1 cellular context compared by ENCODE assay signal in the genomic region with DNA sequence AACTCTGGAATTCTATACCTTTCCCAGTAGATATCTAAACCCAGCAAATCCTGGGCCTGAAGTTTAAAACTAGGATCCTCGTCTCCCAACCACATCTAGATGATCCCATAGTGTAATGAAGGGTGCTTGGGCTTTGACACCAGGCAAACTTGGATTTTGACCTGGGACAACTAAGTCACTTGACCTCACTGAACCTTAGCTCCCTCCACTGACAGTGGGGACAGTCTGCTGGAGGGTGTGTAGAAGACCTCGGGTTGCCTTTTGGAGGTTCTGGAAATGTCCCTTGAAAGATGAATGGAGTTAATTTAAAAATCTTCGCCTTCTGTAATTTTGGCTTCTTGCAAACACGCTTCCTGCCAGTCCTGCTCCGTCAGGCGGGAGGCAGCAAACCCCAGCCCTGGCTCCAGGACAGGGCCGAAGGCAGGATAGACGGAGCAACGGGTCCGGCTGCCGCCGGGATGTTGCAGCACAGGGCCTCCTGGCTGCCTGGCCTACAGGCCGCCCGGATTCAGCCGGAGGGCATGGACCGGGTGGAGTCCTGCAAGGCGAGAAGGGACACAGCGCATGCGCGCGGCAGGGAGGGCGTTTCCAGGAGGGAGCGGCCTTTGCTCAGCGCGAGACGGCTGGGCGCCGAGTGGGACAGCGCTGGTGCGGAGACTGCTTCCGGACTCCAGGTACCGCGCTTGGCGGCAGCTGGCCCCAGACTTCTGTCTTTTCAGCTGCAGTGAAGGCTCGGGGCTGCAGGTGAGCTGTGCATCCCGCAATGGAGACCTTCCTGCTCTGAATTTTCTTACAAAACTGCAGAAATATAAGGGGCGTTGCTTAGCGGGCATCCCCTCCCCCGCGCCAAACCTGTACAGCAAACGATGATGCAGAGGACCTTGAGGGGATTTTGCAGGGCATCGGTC.
TF ChIP-seq lines count a peak whose summit lies in the region.

A gene with protein sequence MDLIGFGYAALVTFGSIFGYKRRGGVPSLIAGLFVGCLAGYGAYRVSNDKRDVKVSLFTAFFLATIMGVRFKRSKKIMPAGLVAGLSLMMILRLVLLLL (plus strand): TSS at position 612 of the 908 bp plus-strand sequence. CDS start 5,990 bp downstream, outside the sequence.

TF ChIP-seq in HepG2, 621 proteins besides CTCF, POLR2A, EP300 and RAD21 (continued from another document and continues in another):
- TF ChIP-seq, protein P1, sequence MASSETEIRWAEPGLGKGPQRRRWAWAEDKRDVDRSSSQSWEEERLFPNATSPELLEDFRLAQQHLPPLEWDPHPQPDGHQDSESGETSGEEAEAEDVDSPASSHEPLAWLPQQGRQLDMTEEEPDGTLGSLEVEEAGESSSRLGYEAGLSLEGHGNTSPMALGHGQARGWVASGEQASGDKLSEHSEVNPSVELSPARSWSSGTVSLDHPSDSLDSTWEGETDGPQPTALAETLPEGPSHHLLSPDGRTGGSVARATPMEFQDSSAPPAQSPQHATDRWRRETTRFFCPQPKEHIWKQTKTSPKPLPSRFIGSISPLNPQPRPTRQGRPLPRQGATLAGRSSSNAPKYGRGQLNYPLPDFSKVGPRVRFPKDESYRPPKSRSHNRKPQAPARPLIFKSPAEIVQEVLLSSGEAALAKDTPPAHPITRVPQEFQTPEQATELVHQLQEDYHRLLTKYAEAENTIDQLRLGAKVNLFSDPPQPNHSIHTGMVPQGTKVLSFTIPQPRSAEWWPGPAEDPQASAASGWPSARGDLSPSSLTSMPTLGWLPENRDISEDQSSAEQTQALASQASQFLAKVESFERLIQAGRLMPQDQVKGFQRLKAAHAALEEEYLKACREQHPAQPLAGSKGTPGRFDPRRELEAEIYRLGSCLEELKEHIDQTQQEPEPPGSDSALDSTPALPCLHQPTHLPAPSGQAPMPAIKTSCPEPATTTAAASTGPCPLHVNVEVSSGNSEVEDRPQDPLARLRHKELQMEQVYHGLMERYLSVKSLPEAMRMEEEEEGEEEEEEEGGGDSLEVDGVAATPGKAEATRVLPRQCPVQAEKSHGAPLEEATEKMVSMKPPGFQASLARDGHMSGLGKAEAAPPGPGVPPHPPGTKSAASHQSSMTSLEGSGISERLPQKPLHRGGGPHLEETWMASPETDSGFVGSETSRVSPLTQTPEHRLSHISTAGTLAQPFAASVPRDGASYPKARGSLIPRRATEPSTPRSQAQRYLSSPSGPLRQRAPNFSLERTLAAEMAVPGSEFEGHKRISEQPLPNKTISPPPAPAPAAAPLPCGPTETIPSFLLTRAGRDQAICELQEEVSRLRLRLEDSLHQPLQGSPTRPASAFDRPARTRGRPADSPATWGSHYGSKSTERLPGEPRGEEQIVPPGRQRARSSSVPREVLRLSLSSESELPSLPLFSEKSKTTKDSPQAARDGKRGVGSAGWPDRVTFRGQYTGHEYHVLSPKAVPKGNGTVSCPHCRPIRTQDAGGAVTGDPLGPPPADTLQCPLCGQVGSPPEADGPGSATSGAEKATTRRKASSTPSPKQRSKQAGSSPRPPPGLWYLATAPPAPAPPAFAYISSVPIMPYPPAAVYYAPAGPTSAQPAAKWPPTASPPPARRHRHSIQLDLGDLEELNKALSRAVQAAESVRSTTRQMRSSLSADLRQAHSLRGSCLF (CRISPR knock-in tag; IDR thresholded peaks at IDR 0.05; ENCODE audit: borderline replicate concordance) = peak; percentile 46; the same call in 1 of the 2 replicates
- peak; percentile 92 for TF ChIP-seq DR1 (CRISPR knock-in tag; IDR thresholded peaks at IDR 0.05)
- 0 out of 2 replicates have a peak, but pooled peaks have one; percentile 67 for TF ChIP-seq NFKBIZ (CRISPR knock-in tag; IDR thresholded peaks at IDR 0.05)
- no peak for TF ChIP-seq ZNF296 (CRISPR knock-in tag; conservative IDR thresholded peaks at IDR 0.05)
- TF ChIP-seq RBAK (CRISPR knock-in tag; IDR thresholded peaks at IDR 0.05) = no peak
- TF ChIP-seq, protein P2, sequence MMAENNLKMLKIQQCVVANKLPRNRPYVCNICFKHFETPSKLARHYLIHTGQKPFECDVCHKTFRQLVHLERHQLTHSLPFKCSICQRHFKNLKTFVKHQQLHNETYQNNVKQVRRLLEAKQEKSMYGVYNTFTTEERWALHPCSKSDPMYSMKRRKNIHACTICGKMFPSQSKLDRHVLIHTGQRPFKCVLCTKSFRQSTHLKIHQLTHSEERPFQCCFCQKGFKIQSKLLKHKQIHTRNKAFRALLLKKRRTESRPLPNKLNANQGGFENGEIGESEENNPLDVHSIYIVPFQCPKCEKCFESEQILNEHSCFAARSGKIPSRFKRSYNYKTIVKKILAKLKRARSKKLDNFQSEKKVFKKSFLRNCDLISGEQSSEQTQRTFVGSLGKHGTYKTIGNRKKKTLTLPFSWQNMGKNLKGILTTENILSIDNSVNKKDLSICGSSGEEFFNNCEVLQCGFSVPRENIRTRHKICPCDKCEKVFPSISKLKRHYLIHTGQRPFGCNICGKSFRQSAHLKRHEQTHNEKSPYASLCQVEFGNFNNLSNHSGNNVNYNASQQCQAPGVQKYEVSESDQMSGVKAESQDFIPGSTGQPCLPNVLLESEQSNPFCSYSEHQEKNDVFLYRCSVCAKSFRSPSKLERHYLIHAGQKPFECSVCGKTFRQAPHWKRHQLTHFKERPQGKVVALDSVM (CRISPR knock-in tag; IDR thresholded peaks at IDR 0.05) = peak; percentile 70
- TF ChIP-seq, protein P3, sequence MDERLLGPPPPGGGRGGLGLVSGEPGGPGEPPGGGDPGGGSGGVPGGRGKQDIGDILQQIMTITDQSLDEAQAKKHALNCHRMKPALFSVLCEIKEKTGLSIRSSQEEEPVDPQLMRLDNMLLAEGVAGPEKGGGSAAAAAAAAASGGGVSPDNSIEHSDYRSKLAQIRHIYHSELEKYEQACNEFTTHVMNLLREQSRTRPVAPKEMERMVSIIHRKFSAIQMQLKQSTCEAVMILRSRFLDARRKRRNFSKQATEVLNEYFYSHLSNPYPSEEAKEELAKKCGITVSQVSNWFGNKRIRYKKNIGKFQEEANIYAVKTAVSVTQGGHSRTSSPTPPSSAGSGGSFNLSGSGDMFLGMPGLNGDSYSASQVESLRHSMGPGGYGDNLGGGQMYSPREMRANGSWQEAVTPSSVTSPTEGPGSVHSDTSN (CRISPR knock-in tag; IDR thresholded peaks at IDR 0.05) = no peak
- TF ChIP-seq, protein P4, sequence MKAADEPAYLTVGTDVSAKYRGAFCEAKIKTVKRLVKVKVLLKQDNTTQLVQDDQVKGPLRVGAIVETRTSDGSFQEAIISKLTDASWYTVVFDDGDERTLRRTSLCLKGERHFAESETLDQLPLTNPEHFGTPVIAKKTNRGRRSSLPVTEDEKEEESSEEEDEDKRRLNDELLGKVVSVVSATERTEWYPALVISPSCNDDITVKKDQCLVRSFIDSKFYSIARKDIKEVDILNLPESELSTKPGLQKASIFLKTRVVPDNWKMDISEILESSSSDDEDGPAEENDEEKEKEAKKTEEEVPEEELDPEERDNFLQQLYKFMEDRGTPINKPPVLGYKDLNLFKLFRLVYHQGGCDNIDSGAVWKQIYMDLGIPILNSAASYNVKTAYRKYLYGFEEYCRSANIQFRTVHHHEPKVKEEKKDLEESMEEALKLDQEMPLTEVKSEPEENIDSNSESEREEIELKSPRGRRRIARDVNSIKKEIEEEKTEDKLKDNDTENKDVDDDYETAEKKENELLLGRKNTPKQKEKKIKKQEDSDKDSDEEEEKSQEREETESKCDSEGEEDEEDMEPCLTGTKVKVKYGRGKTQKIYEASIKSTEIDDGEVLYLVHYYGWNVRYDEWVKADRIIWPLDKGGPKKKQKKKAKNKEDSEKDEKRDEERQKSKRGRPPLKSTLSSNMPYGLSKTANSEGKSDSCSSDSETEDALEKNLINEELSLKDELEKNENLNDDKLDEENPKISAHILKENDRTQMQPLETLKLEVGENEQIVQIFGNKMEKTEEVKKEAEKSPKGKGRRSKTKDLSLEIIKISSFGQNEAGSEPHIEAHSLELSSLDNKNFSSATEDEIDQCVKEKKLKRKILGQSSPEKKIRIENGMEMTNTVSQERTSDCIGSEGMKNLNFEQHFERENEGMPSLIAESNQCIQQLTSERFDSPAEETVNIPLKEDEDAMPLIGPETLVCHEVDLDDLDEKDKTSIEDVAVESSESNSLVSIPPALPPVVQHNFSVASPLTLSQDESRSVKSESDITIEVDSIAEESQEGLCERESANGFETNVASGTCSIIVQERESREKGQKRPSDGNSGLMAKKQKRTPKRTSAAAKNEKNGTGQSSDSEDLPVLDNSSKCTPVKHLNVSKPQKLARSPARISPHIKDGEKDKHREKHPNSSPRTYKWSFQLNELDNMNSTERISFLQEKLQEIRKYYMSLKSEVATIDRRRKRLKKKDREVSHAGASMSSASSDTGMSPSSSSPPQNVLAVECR (CRISPR knock-in tag; IDR thresholded peaks at IDR 0.05; ENCODE audit: borderline replicate concordance) = peak; percentile 90
- no peak for TF ChIP-seq NCOA1 (CRISPR knock-in tag; IDR thresholded peaks at IDR 0.05)
- peak; percentile 77 for TF ChIP-seq ZBTB7B (CRISPR knock-in tag; IDR thresholded peaks at IDR 0.05)
- peak; percentile 83; the same call in 1 of the 2 replicates for TF ChIP-seq HDAC2 (CRISPR knock-in tag; IDR thresholded peaks at IDR 0.05)
- TF ChIP-seq PTBP1 (IDR thresholded peaks at IDR 0.05; ENCODE audit: low read depth, low read length, poor library complexity, severe bottlenecking) = no peak
- peak; percentile 77 for TF ChIP-seq ZNF124 (CRISPR knock-in tag; IDR thresholded peaks at IDR 0.05)
- no peak; the same call in 1 of the 2 replicates for TF ChIP-seq MZF1 (CRISPR knock-in tag; IDR thresholded peaks at IDR 0.05; ENCODE audit: borderline replicate concordance)
- TF ChIP-seq IKZF1 (IDR thresholded peaks at IDR 0.05) = no peak
- TF ChIP-seq LCORL (IDR thresholded peaks at IDR 0.05) = no peak
- TF ChIP-seq LCORL (CRISPR knock-in tag; IDR thresholded peaks at IDR 0.05) = peak; percentile 98
- no peak for TF ChIP-seq SNRNP70 (IDR thresholded peaks at IDR 0.05; ENCODE audit: low read depth, low read length)
- TF ChIP-seq, protein P5, sequence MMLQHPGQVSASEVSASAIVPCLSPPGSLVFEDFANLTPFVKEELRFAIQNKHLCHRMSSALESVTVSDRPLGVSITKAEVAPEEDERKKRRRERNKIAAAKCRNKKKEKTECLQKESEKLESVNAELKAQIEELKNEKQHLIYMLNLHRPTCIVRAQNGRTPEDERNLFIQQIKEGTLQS (CRISPR knock-in tag; IDR thresholded peaks at IDR 0.05) = no peak
- TF ChIP-seq EED (CRISPR knock-in tag; IDR thresholded peaks at IDR 0.05) = peak; percentile 81
- TF ChIP-seq TAF1 (CRISPR knock-in tag; IDR thresholded peaks at IDR 0.05) = peak; percentile 90
- no peak for TF ChIP-seq ZFAT (CRISPR knock-in tag; conservative IDR thresholded peaks at IDR 0.05)
- TF ChIP-seq, protein P6, sequence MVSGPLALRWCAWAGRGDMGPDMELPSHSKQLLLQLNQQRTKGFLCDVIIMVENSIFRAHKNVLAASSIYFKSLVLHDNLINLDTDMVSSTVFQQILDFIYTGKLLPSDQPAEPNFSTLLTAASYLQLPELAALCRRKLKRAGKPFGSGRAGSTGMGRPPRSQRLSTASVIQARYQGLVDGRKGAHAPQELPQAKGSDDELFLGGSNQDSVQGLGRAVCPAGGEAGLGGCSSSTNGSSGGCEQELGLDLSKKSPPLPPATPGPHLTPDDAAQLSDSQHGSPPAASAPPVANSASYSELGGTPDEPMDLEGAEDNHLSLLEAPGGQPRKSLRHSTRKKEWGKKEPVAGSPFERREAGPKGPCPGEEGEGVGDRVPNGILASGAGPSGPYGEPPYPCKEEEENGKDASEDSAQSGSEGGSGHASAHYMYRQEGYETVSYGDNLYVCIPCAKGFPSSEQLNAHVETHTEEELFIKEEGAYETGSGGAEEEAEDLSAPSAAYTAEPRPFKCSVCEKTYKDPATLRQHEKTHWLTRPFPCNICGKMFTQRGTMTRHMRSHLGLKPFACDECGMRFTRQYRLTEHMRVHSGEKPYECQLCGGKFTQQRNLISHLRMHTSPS (CRISPR knock-in tag; IDR thresholded peaks at IDR 0.05; ENCODE audit: low read depth) = peak; percentile 66; the same call in 1 of the 2 replicates
- TF ChIP-seq HNF4A (CRISPR knock-in tag; IDR thresholded peaks at IDR 0.05) = peak; percentile 77
- peak; percentile 96 for TF ChIP-seq NRL (CRISPR knock-in tag; IDR thresholded peaks at IDR 0.05; ENCODE audit: borderline replicate concordance)
- peak; percentile 58 for TF ChIP-seq NFYB (CRISPR knock-in tag; IDR thresholded peaks at IDR 0.05)
- TF ChIP-seq ZNF781 (CRISPR knock-in tag; IDR thresholded peaks at IDR 0.05; ENCODE audit: borderline replicate concordance, not compliant biosample characterization) = no peak
- no peak for TF ChIP-seq ZNF251 (CRISPR knock-in tag; IDR thresholded peaks at IDR 0.05)
- peak; percentile 74 for TF ChIP-seq MIER3 (CRISPR knock-in tag; IDR thresholded peaks at IDR 0.05; ENCODE audit: borderline replicate concordance)
- TF ChIP-seq THAP11 (CRISPR knock-in tag; IDR thresholded peaks at IDR 0.05) = peak; percentile 83
- no peak for TF ChIP-seq SMARCC2 (IDR thresholded peaks at IDR 0.05)
- TF ChIP-seq FOXM1 (CRISPR knock-in tag; IDR thresholded peaks at IDR 0.05) = 0 out of 2 replicates have a peak, but pooled peaks have one; percentile 25
- no peak for TF ChIP-seq GTF3A (CRISPR knock-in tag; conservative IDR thresholded peaks at IDR 0.05)
- TF ChIP-seq SRF (IDR thresholded peaks at IDR 0.05; ENCODE audit: low read depth, low read length) = no peak
- TF ChIP-seq, protein P7, sequence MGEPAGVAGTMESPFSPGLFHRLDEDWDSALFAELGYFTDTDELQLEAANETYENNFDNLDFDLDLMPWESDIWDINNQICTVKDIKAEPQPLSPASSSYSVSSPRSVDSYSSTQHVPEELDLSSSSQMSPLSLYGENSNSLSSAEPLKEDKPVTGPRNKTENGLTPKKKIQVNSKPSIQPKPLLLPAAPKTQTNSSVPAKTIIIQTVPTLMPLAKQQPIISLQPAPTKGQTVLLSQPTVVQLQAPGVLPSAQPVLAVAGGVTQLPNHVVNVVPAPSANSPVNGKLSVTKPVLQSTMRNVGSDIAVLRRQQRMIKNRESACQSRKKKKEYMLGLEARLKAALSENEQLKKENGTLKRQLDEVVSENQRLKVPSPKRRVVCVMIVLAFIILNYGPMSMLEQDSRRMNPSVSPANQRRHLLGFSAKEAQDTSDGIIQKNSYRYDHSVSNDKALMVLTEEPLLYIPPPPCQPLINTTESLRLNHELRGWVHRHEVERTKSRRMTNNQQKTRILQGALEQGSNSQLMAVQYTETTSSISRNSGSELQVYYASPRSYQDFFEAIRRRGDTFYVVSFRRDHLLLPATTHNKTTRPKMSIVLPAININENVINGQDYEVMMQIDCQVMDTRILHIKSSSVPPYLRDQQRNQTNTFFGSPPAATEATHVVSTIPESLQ (CRISPR knock-in tag; conservative IDR thresholded peaks at IDR 0.05) = no peak
- TF ChIP-seq CAMTA2 (CRISPR knock-in tag; IDR thresholded peaks at IDR 0.05; ENCODE audit: borderline replicate concordance) = 0 out of 2 replicates have a peak, but pooled peaks have one; percentile 84
- peak; percentile 97 for TF ChIP-seq ZNF747 (CRISPR knock-in tag; IDR thresholded peaks at IDR 0.05; ENCODE audit: borderline replicate concordance)
- TF ChIP-seq CEBPG (CRISPR knock-in tag; IDR thresholded peaks at IDR 0.05) = peak; percentile 71
- TF ChIP-seq MTA3 (CRISPR knock-in tag; IDR thresholded peaks at IDR 0.05) = 0 out of 2 replicates have a peak, but pooled peaks have one; percentile 40
- peak; percentile 69 for TF ChIP-seq AKAP8 (CRISPR knock-in tag; IDR thresholded peaks at IDR 0.05)
- TF ChIP-seq NFATC3 (CRISPR knock-in tag; IDR thresholded peaks at IDR 0.05) = peak; percentile 63; the same call in 1 of the 2 replicates
- TF ChIP-seq, protein P8, sequence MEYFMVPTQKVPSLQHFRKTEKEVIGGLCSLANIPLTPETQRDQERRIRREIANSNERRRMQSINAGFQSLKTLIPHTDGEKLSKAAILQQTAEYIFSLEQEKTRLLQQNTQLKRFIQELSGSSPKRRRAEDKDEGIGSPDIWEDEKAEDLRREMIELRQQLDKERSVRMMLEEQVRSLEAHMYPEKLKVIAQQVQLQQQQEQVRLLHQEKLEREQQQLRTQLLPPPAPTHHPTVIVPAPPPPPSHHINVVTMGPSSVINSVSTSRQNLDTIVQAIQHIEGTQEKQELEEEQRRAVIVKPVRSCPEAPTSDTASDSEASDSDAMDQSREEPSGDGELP (IDR thresholded peaks at IDR 0.05; ENCODE audit: borderline replicate concordance, low read depth) = peak; percentile 77; the same call in 1 of the 2 replicates
- TF ChIP-seq ZNF207 (IDR thresholded peaks at IDR 0.05; ENCODE audit: borderline replicate concordance) = no peak
